ENCODE assay signal across 21 cellular contexts in the genomic region with DNA sequence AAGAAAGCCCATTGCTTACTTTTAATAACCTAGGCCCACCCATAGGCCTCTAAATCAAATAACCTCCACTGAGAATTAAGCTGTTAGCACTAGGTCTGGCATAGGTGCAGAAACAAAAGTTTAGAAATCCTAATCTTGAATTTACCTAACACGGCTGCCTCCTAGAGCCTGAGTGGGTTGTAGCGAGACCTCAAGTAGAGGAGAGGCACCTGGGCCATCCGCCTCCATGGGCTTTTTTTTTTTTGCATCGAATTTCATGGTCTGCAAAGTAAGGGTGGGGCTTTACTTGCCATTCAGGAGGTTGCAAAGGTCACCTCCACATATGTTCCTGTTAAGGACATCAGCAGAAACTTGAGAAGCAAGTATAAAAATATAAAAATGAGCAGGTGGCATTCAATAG. TPM values are rescaled to one million over a fixed set of nuclear protein-coding genes. Genes with fewer than 3 reads are reported as not detected.
DNase-seq lines count a peak whose midpoint lies in the region; ATAC-seq and TF ChIP-seq lines count a peak whose summit lies in the region.
"Had no signal": no experiment of that assay in that cellular context is flagged by ENCODE, and none has a peak within 500 bp of the region (broad histone marks: within the 10 kb centered on the region; RNA-seq: fewer than 3 reads in every experiment).

No MANE protein-coding gene starts in this region.

- no peak overlapping the region for H3K4me2 ChIP-seq in GM23338
- H3K4me2 ChIP-seq in hepatocyte: no peak overlapping the region

- H3K9me3 Mint-ChIP-seq in GM23338 (no peaks in the 10 kb centered on the region), progenitor cell of endocrine pancreas (ENCODE audit: low read depth) (no peaks in the 10 kb centered on the region)
- H3K9me3 Mint-ChIP-seq in activated CD8-positive, alpha-beta memory T cell treated with anti-CD3 and anti-CD28 coated beads, Interleukin-2, amount 10 ng/mL, durations not matched to agents 7 days and 5 days (ENCODE audit: low read depth): no peaks in the 10 kb centered on the region
- H3K9me3 Mint-ChIP-seq: activated T-cell treated with anti-CD3 and anti-CD28 coated beads, Interleukin-2, amount 50 U/mL, for 72 hours; stimulated activated memory B cell treated with anti-CD40 and anti-IgM and Interleukin-4, amounts not matched to agents 10 μg/mL and 1 μg/mL and 100 μg/mL, for 72 hours; T-helper 1 cell treated with Interleukin-12 subunit alpha and Interleukin-12 subunit beta and Interleukin-4 antibody, amounts not matched to agents 30 μg/mL and 1 μg/mL, for 36 hours had no signal

- H4K20me1 ChIP-seq in GM23338 (replicated peaks; ENCODE audit: insufficient read depth): no peaks in the 10 kb centered on the region
- no peaks in the 10 kb centered on the region for H4K20me1 ChIP-seq in hepatocyte (ENCODE audit: insufficient read depth, poor library complexity, severe bottlenecking)

- H3F3A ChIP-seq in GM23338 (replicated peaks; ENCODE audit: low read depth): 0 out of 2 replicates have a peak, but pooled peaks cover 5% of the 10 kb centered on the region

- no peaks in the 10 kb centered on the region; the same call in 2 of the 3 replicates for H3K36me3 Mint-ChIP-seq in GM23338 (ENCODE audit: low read depth)
- H3K36me3 Mint-ChIP-seq in progenitor cell of endocrine pancreas (ENCODE audit: insufficient read depth): no peaks in the 10 kb centered on the region
- H3K36me3 Mint-ChIP-seq in activated CD8-positive, alpha-beta memory T cell treated with anti-CD3 and anti-CD28 coated beads, Interleukin-2, amount 10 ng/mL, durations not matched to agents 7 days and 5 days: no peaks in the 10 kb centered on the region
- H3K36me3 Mint-ChIP-seq: stimulated activated memory B cell treated with anti-CD40 and anti-IgM and Interleukin-4, amounts not matched to agents 10 μg/mL and 1 μg/mL and 100 μg/mL, for 72 hours had no signal

- no peaks in the 10 kb centered on the region for H3K9me3 ChIP-seq in hepatocyte (ENCODE audit: low read depth)
- H3K9me3 ChIP-seq: Peyer's patch, suprapubic skin had no signal

- peak; percentile 23 to 47; a peak in 3 of 4 replicates for TF ChIP-seq CTCF in GM23338 (conservative IDR thresholded peaks at IDR 0.05; ENCODE audit: low read depth in 2 of 2)
- TF ChIP-seq CTCF in hepatocyte (IDR thresholded peaks at IDR 0.05; ENCODE audit: poor library complexity): peak; percentile 13
- peak; percentile 10 for TF ChIP-seq CTCF in progenitor cell of endocrine pancreas (IDR thresholded peaks at IDR 0.05; ENCODE audit: unreplicated experiment)

- CTCF ChIA-PET in activated CD8-positive, alpha-beta memory T cell treated with anti-CD3 and anti-CD28 coated beads, Interleukin-2, amount 10 ng/mL, durations not matched to agents 7 days and 5 days (lab: Charles Lee): interaction anchor here (1.0 to 1.3 kb wide), 2 partner anchors 12 kb away, joined by 3 read pairs; no protein-coding TSS in a partner anchor

- peaks cover 21% of the 10 kb centered on the region for H3K4me1 Mint-ChIP-seq in GM23338
- peaks cover 10% of the 10 kb centered on the region for H3K4me1 Mint-ChIP-seq in progenitor cell of endocrine pancreas (ENCODE audit: low read depth)
- H3K4me1 Mint-ChIP-seq in activated CD8-positive, alpha-beta memory T cell treated with anti-CD3 and anti-CD28 coated beads, Interleukin-2, amount 10 ng/mL, durations not matched to agents 7 days and 5 days: no peaks in the 10 kb centered on the region
- H3K4me1 Mint-ChIP-seq: stimulated activated memory B cell treated with anti-CD40 and anti-IgM and Interleukin-4, amounts not matched to agents 10 μg/mL and 1 μg/mL and 100 μg/mL, for 72 hours had no signal

- no peak overlapping the region for H3K27ac ChIP-seq in GM23338 (ENCODE audit: low read depth)
- H3K27ac ChIP-seq in hepatocyte: no peak overlapping the region
- H3K27ac ChIP-seq: Peyer's patch, suprapubic skin had no signal

- H3K9me2 ChIP-seq in GM23338 (ENCODE audit: insufficient read depth): no peaks in the 10 kb centered on the region
- no peaks in the 10 kb centered on the region for H3K9me2 ChIP-seq in hepatocyte (replicated peaks; ENCODE audit: insufficient read depth)

- WGBS in hepatocyte (ENCODE audit: low lambda C conversion rate, missing lambda C conversion rate): 53% methylated on average over 4 of the region's 4 CpGs

- H2AFZ ChIP-seq in GM23338: 0 out of 2 replicates have a peak overlapping the region, but pooled peaks have one; percentile 65
- H2AFZ ChIP-seq in hepatocyte: no peak overlapping the region

- H3K79me2 ChIP-seq in GM23338 (replicated peaks; ENCODE audit: insufficient read depth) (no peaks in the 10 kb centered on the region), hepatocyte (no peaks in the 10 kb centered on the region)

- H3K27me3 ChIP-seq in GM23338 (ENCODE audit: insufficient read depth) (no peaks in the 10 kb centered on the region), hepatocyte (peaks cover 3% of the 10 kb centered on the region)
- H3K27me3 ChIP-seq: Peyer's patch, suprapubic skin had no signal

- H3K27ac Mint-ChIP-seq in GM23338 (no peak overlapping the region), progenitor cell of endocrine pancreas (no peak overlapping the region)
- no peak overlapping the region for H3K27ac Mint-ChIP-seq in activated CD8-positive, alpha-beta memory T cell treated with anti-CD3 and anti-CD28 coated beads, Interleukin-2, amount 10 ng/mL, durations not matched to agents 7 days and 5 days
- H3K27ac Mint-ChIP-seq: activated T-cell treated with anti-CD3 and anti-CD28 coated beads, Interleukin-2, amount 50 U/mL, for 72 hours; stimulated activated memory B cell treated with anti-CD40 and anti-IgM and Interleukin-4, amounts not matched to agents 10 μg/mL and 1 μg/mL and 100 μg/mL, for 72 hours; T-helper 1 cell treated with Interleukin-12 subunit alpha and Interleukin-12 subunit beta and Interleukin-4 antibody, amounts not matched to agents 30 μg/mL and 1 μg/mL, for 36 hours had no signal

- H3K36me3 ChIP-seq in GM23338 (ENCODE audit: insufficient read depth) (no peaks in the 10 kb centered on the region), hepatocyte (replicated peaks; ENCODE audit: insufficient read depth, low read depth) (no peaks in the 10 kb centered on the region)
- H3K36me3 ChIP-seq: Peyer's patch, suprapubic skin had no signal

- ATAC-seq in GM23338 (peak; percentile 69), HG03159 (IDR thresholded peaks at IDR 0.05; ENCODE audit: unreplicated experiment) (no peak)
- ATAC-seq in activated CD8-positive, alpha-beta memory T cell treated with anti-CD3 and anti-CD28 coated beads, Interleukin-2, amount 10 ng/mL, durations not matched to agents 7 days and 5 days: no peak
- ATAC-seq: activated T-cell treated with anti-CD3 and anti-CD28 coated beads, Interleukin-2, amount 50 U/mL, for 72 hours; stimulated activated memory B cell treated with anti-CD40 and anti-IgM and Interleukin-4, amounts not matched to agents 10 μg/mL and 1 μg/mL and 100 μg/mL, for 72 hours had no signal

- H3K4me3 Mint-ChIP-seq in GM23338 (no peak overlapping the region), progenitor cell of endocrine pancreas (ENCODE audit: low read depth) (no peak overlapping the region)
- no peak overlapping the region for H3K4me3 Mint-ChIP-seq in activated CD8-positive, alpha-beta memory T cell treated with anti-CD3 and anti-CD28 coated beads, Interleukin-2, amount 10 ng/mL, durations not matched to agents 7 days and 5 days
- H3K4me3 Mint-ChIP-seq: activated T-cell treated with anti-CD3 and anti-CD28 coated beads, Interleukin-2, amount 50 U/mL, for 72 hours; stimulated activated memory B cell treated with anti-CD40 and anti-IgM and Interleukin-4, amounts not matched to agents 10 μg/mL and 1 μg/mL and 100 μg/mL, for 72 hours; T-helper 1 cell treated with Interleukin-12 subunit alpha and Interleukin-12 subunit beta and Interleukin-4 antibody, amounts not matched to agents 30 μg/mL and 1 μg/mL, for 36 hours had no signal

- H3K27me3 Mint-ChIP-seq in GM23338 (ENCODE audit: insufficient read depth, low read depth, poor library complexity): peaks cover 10% of the 10 kb centered on the region
- H3K27me3 Mint-ChIP-seq in progenitor cell of endocrine pancreas: peaks cover 11% of the 10 kb centered on the region
- peaks cover 42% of the 10 kb centered on the region for H3K27me3 Mint-ChIP-seq in activated CD8-positive, alpha-beta memory T cell treated with anti-CD3 and anti-CD28 coated beads, Interleukin-2, amount 10 ng/mL, durations not matched to agents 7 days and 5 days

- H3K4me1 ChIP-seq in GM23338 (ENCODE audit: insufficient read depth): peaks cover 19% of the 10 kb centered on the region
- H3K4me1 ChIP-seq in hepatocyte (ENCODE audit: insufficient read depth): peaks cover 9% of the 10 kb centered on the region
- H3K4me1 ChIP-seq: Peyer's patch, suprapubic skin had no signal

- no peak overlapping the region for H3K4me3 ChIP-seq in GM23338
- H3K4me3 ChIP-seq in hepatocyte: no peak overlapping the region
- H3K4me3 ChIP-seq: Peyer's patch, suprapubic skin had no signal

- DNase-seq in GM23338 (ENCODE audit: low spot score) (peak; percentile 53), RPMI8226 (peak; percentile 29), hepatocyte (ENCODE audit: low spot score) (no peak), progenitor cell of endocrine pancreas (ENCODE audit: low spot score, unreplicated experiment) (no peak), ecto neural progenitor cell (ENCODE audit: low spot score) (no peak)
- DNase-seq in activated CD8-positive, alpha-beta memory T cell treated with anti-CD3 and anti-CD28 coated beads, Interleukin-2, amount 10 ng/mL, durations not matched to agents 7 days and 5 days: no peak
- DNase-seq: activated naive CD4-positive, alpha-beta T cell treated with Interleukin-2 at 50 U/mL for 16 hours; activated T-cell treated with anti-CD3 and anti-CD28 coated beads, Interleukin-2, amount 50 U/mL, for 72 hours; C1 segment of cervical spinal cord; Calu3; H7; NCI-H1417 treated with DMSO at 0.1 percent for 48 hours; NCI-H510A treated with DMSO at 0.1 percent for 48 hours; NK-92 treated with Interleukin-12 subunit alpha and Interleukin-12 subunit beta, amount 100 ng/mL, for 24 hours; occipital lobe; Peyer's patch; stimulated activated CD4-positive, alpha-beta T cell treated with anti-CD3 and anti-CD28 coated beads, Interleukin-4, amount 100 ng/mL, for 1 hour had no signal

TF ChIP-seq in GM23338, 12 proteins besides CTCF, POLR2A, EP300 and RAD21 (continues in another document):
- no peak for TF ChIP-seq JUNB (IDR thresholded peaks at IDR 0.05; ENCODE audit: unreplicated experiment)

RNA-seq across cellular contexts. Expression of a gene that starts 6.6 kb away (rescaled TPM):
- 412 and 449 TPM in 2 replicates for total RNA-seq in GM23338 (2014; rRNA removed; shearing (Covaris generic))
- 913 and 929 TPM in 2 replicates for polyA plus RNA-seq in GM23338 (2016; fragmentation: Nextera tagmentation; extraction: Ambion mirVana)
- 283 and 291 TPM in 2 replicates for total RNA-seq in hepatocyte
- 353 and 477 TPM in 2 replicates for polyA plus RNA-seq in hepatocyte
- total RNA-seq in progenitor cell of endocrine pancreas: 284 and 300 TPM in 2 replicates
- total RNA-seq in activated CD8-positive, alpha-beta memory T cell treated with anti-CD3 and anti-CD28 coated beads, Interleukin-2, amount 10 ng/mL, durations not matched to agents 7 days and 5 days: 1 to 10 TPM; 4.1 to 5.5 TPM

Comparison
In these comparisons a context has a peak if more than half of its experiments do, and no peak if none do; other contexts are left out.
1. DNase-seq: peak in GM23338 (single experiment) and RPMI8226 (single experiment); none in hepatocyte (single experiment), progenitor cell of endocrine pancreas (single experiment), activated CD8-positive, alpha-beta memory T cell treated with anti-CD3 and anti-CD28 coated beads, Interleukin-2, amount 10 ng/mL, durations not matched to agents 7 days and 5 days (single experiment) and ecto neural progenitor cell (single experiment).
2. RNA of a gene that starts 6.6 kb away (total RNA-seq): 412 to 449 TPM in GM23338, 283 to 291 TPM in hepatocyte and 284 to 300 TPM in progenitor cell of endocrine pancreas; 4.1 to 5.5 TPM in activated CD8-positive, alpha-beta memory T cell treated with anti-CD3 and anti-CD28 coated beads, Interleukin-2, amount 10 ng/mL, durations not matched to agents 7 days and 5 days; every median in the first group is over 10 times any median in the second.
3. Peak in every context shown above with its lines, with median percentiles within 50 percentile points of each other: CTCF ChIP-seq.